In genomic region chr9:121652838-121653231, GRCh38 we compare ENCODE assay signal across 11 cellular contexts. TPM values are rescaled to one million over a fixed set of nuclear protein-coding genes. Genes with fewer than 3 reads are reported as not detected.
DNase-seq lines count a peak whose midpoint lies in the region; FAIRE-seq and TF ChIP-seq lines count a peak whose summit lies in the region.
"Had no signal": no experiment of that assay in that cellular context is flagged by ENCODE, and none has a peak within 500 bp of the region (broad histone marks: within the 10 kb centered on the region; RNA-seq: fewer than 3 reads in every experiment).

No MANE protein-coding gene starts in this region.

- H3K9ac ChIP-seq in BLaER1, result peak overlapping the region; percentile 82
- peak overlapping the region; percentile 55 for H3K9ac ChIP-seq in astrocyte (ENCODE audit: low read length)
- H3K9ac ChIP-seq in kidney (ENCODE audit: low read length in 2 of 2), result peak overlapping the region; percentile 44 to 91
- H3K9ac ChIP-seq in rectal smooth muscle tissue (ENCODE audit: low read length), result no peak overlapping the region

- no peaks in the 10 kb centered on the region for H3K9me3 Mint-ChIP-seq in astrocyte (ENCODE audit: unreplicated experiment)
- no peaks in the 10 kb centered on the region for H3K9me3 Mint-ChIP-seq in activated T-cell treated with anti-CD3 and anti-CD28 coated beads, Interleukin-2, amount 50 U/mL, for 24 hours

- H3K27ac ChIP-seq in BLaER1 (no peak overlapping the region), astrocyte (ENCODE audit: low read depth, low read length) (no peak overlapping the region), kidney (ENCODE audit: low read depth in 2 of 2, low read length in 2 of 2) (peak overlapping the region; percentile 15 to 71), rectal smooth muscle tissue (ENCODE audit: low read depth, low read length) (no peak overlapping the region)
- H3K27ac ChIP-seq: C4-2B had no signal

- H2AFZ ChIP-seq in astrocyte (ENCODE audit: low read depth, low read length), result peak overlapping the region; percentile 38

- FAIRE-seq in astrocyte (lab: Jason Lieb, UNC) (no peak), kidney (lab: Jason Lieb, UNC) (no peak)

- no peaks in the 10 kb centered on the region for H3K27me3 Mint-ChIP-seq in astrocyte (ENCODE audit: low read depth, unreplicated experiment)
- H3K27me3 Mint-ChIP-seq in activated T-cell treated with anti-CD3 and anti-CD28 coated beads, Interleukin-2, amount 50 U/mL, for 24 hours, result peaks cover 80% of the 10 kb centered on the region

- intact Hi-C loops in kidney (cut with DNase I), result no loop called here

- H3K9me3 ChIP-seq in BLaER1 (no peaks in the 10 kb centered on the region), astrocyte (ENCODE audit: insufficient read depth, low read depth, low read length) (no peaks in the 10 kb centered on the region), kidney (ENCODE audit: control insufficient read depth in 1 of 2, low read length in 2 of 2) (no peaks in the 10 kb centered on the region)

- H3K36me3 Mint-ChIP-seq in astrocyte (ENCODE audit: low read depth, unreplicated experiment), result peaks cover 5% of the 10 kb centered on the region
- no peaks in the 10 kb centered on the region for H3K36me3 Mint-ChIP-seq in activated T-cell treated with anti-CD3 and anti-CD28 coated beads, Interleukin-2, amount 50 U/mL, for 24 hours (ENCODE audit: low read depth)

- H3K4me2 ChIP-seq in BLaER1 (peak overlapping the region; percentile 98), astrocyte (ENCODE audit: low read length) (peak overlapping the region; percentile 88)

- H3K4me1 ChIP-seq in BLaER1 (peaks cover 63% of the 10 kb centered on the region), astrocyte (ENCODE audit: insufficient read depth, low read length) (peaks cover 29% of the 10 kb centered on the region), kidney (ENCODE audit: control insufficient read depth in 1 of 2, insufficient read depth in 1 of 2, low read depth in 1 of 2, low read length in 2 of 2) (peaks cover 45 to 47% of the 10 kb centered on the region in 2 donors), rectal smooth muscle tissue (ENCODE audit: control insufficient read depth, insufficient read depth, low read length) (peaks cover 23% of the 10 kb centered on the region)

- TF ChIP-seq CTCF in astrocyte (IDR thresholded peaks at IDR 0.05; ENCODE audit: insufficient read depth, low read depth, low read length) (no peak), kidney (IDR thresholded peaks at IDR 0.05; ENCODE audit: borderline replicate concordance, extremely low read depth, insufficient read depth) (no peak)

- H3K4me3 ChIP-seq in BLaER1 (peak overlapping the region; percentile 82), astrocyte (ENCODE audit: insufficient read depth, low read depth, low read length) (peak overlapping the region; percentile 54), kidney (ENCODE audit: low read length in 2 of 2) (peak overlapping the region; percentile 63 to 81), rectal smooth muscle tissue (ENCODE audit: low read length) (peak overlapping the region; percentile 82)

- H3K27ac Mint-ChIP-seq in astrocyte (ENCODE audit: unreplicated experiment), result no peak overlapping the region
- H3K27ac Mint-ChIP-seq in activated T-cell treated with anti-CD3 and anti-CD28 coated beads, Interleukin-2, amount 50 U/mL, for 24 hours, result no peak overlapping the region

- H3K27me3 ChIP-seq in BLaER1 (peaks cover 40% of the 10 kb centered on the region), astrocyte (ENCODE audit: insufficient read depth, low read length) (peaks cover 16% of the 10 kb centered on the region), rectal smooth muscle tissue (ENCODE audit: control insufficient read depth, insufficient read depth, low read length) (no peaks in the 10 kb centered on the region)

- DNase-seq in astrocyte (ENCODE audit: low read depth) (no peak), kidney (no peak), AG08395 (ENCODE audit: low spot score) (no peak), T1000 (lab: John Stamatoyannopoulos, UW) (no peak), mesenteric fat pad (ENCODE audit: low spot score) (no peak)
- no peak for DNase-seq in activated T-cell treated with anti-CD3 and anti-CD28 coated beads, Interleukin-2, amount 50 U/mL, for 24 hours
- DNase-seq: NCI-H524 treated with DMSO at 0.1 percent for 48 hours, SW 1271 had no signal

- no peaks in the 10 kb centered on the region for H3K79me2 ChIP-seq in astrocyte (ENCODE audit: insufficient read depth, low read length)

- H3K36me3 ChIP-seq in BLaER1 (peaks cover 4% of the 10 kb centered on the region; the same call in 1 of the 2 replicates), astrocyte (ENCODE audit: insufficient read depth, low read length) (no peaks in the 10 kb centered on the region), kidney (ENCODE audit: control insufficient read depth in 1 of 2, insufficient read depth in 2 of 2, low read length in 2 of 2) (peaks cover 0 to 3% of the 10 kb centered on the region in 2 donors), rectal smooth muscle tissue (ENCODE audit: control insufficient read depth, insufficient read depth, low read length) (no peaks in the 10 kb centered on the region)

- H3K4me3 Mint-ChIP-seq in astrocyte (ENCODE audit: unreplicated experiment), result peak overlapping the region; percentile 92
- no peak overlapping the region for H3K4me3 Mint-ChIP-seq in activated T-cell treated with anti-CD3 and anti-CD28 coated beads, Interleukin-2, amount 50 U/mL, for 24 hours

- H3K4me1 Mint-ChIP-seq in astrocyte (ENCODE audit: low read depth, unreplicated experiment), result peaks cover 15% of the 10 kb centered on the region
- H3K4me1 Mint-ChIP-seq in activated T-cell treated with anti-CD3 and anti-CD28 coated beads, Interleukin-2, amount 50 U/mL, for 24 hours (ENCODE audit: low read depth), result peaks cover 16% of the 10 kb centered on the region

- H4K20me1 ChIP-seq in BLaER1, result peaks cover 45% of the 10 kb centered on the region
- peaks cover 46% of the 10 kb centered on the region for H4K20me1 ChIP-seq in astrocyte (ENCODE audit: insufficient read depth, low read length)

RNA-seq across cellular contexts. Expression of gene DAB2IP, which starts 1.4 kb away (rescaled TPM):
- total RNA-seq in astrocyte, result 41.4 and 41.7 TPM in 2 replicates
- 105 TPM for total RNA-seq in kidney
- polyA plus RNA-seq in kidney (ENCODE audit: insufficient read depth, low read depth, low replicate concordance), result 33.8 TPM
- 86.1 TPM for total RNA-seq in mesenteric fat pad

Comparison
In these comparisons a context has a peak if more than half of its experiments do, and no peak if none do; other contexts are left out.
1. H3K27ac ChIP-seq: peak in kidney (2 of 2); none in BLaER1 (single experiment), astrocyte (single experiment) and rectal smooth muscle tissue (single experiment).
2. Peak in every context shown above with its lines, with median percentiles within 50 percentile points of each other: H3K4me3 ChIP-seq.